2 cellular contexts compared by ENCODE assay signal in the genomic region with DNA sequence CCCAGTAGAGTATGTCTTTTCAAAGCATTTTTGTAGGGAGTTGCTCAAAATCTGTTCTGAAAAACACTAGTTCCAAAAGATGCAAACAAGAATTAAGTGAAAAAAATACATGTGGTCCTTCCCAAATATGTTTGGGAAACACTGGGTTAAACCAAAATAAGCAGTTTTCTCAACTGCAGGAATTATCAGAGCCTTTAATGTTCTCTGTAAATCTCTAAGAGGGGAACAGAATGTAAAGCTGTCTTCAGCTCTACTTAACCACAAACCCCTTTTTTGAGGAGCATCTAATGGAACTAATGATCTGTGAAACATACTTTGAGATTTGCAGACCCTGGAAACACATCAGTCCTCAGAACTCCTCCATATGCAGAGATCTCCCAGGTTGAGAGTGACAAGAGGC.
A peak's percentile ranks its signal among the peaks of the same experiment; 100 is the strongest.
TF ChIP-seq lines count a peak whose summit lies in the region.

No MANE protein-coding gene starts in this region.

TF ChIP-seq in liver, 16 proteins besides CTCF, POLR2A, EP300 and RAD21 (continued from another document):
- TF ChIP-seq ZBTB33 (IDR thresholded peaks at IDR 0.05) (no peak), ATF3 (IDR thresholded peaks at IDR 0.05) (no peak), FOXA1 (IDR thresholded peaks at IDR 0.05) (no peak)
- TF ChIP-seq, protein P1, sequence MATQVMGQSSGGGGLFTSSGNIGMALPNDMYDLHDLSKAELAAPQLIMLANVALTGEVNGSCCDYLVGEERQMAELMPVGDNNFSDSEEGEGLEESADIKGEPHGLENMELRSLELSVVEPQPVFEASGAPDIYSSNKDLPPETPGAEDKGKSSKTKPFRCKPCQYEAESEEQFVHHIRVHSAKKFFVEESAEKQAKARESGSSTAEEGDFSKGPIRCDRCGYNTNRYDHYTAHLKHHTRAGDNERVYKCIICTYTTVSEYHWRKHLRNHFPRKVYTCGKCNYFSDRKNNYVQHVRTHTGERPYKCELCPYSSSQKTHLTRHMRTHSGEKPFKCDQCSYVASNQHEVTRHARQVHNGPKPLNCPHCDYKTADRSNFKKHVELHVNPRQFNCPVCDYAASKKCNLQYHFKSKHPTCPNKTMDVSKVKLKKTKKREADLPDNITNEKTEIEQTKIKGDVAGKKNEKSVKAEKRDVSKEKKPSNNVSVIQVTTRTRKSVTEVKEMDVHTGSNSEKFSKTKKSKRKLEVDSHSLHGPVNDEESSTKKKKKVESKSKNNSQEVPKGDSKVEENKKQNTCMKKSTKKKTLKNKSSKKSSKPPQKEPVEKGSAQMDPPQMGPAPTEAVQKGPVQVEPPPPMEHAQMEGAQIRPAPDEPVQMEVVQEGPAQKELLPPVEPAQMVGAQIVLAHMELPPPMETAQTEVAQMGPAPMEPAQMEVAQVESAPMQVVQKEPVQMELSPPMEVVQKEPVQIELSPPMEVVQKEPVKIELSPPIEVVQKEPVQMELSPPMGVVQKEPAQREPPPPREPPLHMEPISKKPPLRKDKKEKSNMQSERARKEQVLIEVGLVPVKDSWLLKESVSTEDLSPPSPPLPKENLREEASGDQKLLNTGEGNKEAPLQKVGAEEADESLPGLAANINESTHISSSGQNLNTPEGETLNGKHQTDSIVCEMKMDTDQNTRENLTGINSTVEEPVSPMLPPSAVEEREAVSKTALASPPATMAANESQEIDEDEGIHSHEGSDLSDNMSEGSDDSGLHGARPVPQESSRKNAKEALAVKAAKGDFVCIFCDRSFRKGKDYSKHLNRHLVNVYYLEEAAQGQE (IDR thresholded peaks at IDR 0.05): no peak
- TF ChIP-seq, protein P2, sequence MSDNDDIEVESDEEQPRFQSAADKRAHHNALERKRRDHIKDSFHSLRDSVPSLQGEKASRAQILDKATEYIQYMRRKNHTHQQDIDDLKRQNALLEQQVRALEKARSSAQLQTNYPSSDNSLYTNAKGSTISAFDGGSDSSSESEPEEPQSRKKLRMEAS (IDR thresholded peaks at IDR 0.05): no peak

TF ChIP-seq in K562, 482 proteins besides CTCF, POLR2A, EP300 and RAD21 (continued from another document):
- TF ChIP-seq RBBP5 (IDR thresholded peaks at IDR 0.05; ENCODE audit: borderline replicate concordance, insufficient read depth, low read length, poor library complexity, severe bottlenecking) (no peak), ZNF395 (CRISPR knock-in tag; IDR thresholded peaks at IDR 0.05) (no peak), ID3 (CRISPR knock-in tag; IDR thresholded peaks at IDR 0.05) (no peak), ID3 (tag; IDR thresholded peaks at IDR 0.05) (no peak), SRSF9 (IDR thresholded peaks at IDR 0.05; ENCODE audit: borderline replicate concordance, low read depth, low read length) (no peak), NONO (IDR thresholded peaks at IDR 0.05; ENCODE audit: low read depth in 2 of 2, low read length in 1 of 2) (no peak), ZNF224 (CRISPR knock-in tag; IDR thresholded peaks at IDR 0.05) (no peak), ILF3 (IDR thresholded peaks at IDR 0.05; ENCODE audit: borderline replicate concordance) (no peak), RBM25 (IDR thresholded peaks at IDR 0.05; ENCODE audit: low read depth, low read length, severe bottlenecking) (peak; percentile 29)
- TF ChIP-seq, protein P3, sequence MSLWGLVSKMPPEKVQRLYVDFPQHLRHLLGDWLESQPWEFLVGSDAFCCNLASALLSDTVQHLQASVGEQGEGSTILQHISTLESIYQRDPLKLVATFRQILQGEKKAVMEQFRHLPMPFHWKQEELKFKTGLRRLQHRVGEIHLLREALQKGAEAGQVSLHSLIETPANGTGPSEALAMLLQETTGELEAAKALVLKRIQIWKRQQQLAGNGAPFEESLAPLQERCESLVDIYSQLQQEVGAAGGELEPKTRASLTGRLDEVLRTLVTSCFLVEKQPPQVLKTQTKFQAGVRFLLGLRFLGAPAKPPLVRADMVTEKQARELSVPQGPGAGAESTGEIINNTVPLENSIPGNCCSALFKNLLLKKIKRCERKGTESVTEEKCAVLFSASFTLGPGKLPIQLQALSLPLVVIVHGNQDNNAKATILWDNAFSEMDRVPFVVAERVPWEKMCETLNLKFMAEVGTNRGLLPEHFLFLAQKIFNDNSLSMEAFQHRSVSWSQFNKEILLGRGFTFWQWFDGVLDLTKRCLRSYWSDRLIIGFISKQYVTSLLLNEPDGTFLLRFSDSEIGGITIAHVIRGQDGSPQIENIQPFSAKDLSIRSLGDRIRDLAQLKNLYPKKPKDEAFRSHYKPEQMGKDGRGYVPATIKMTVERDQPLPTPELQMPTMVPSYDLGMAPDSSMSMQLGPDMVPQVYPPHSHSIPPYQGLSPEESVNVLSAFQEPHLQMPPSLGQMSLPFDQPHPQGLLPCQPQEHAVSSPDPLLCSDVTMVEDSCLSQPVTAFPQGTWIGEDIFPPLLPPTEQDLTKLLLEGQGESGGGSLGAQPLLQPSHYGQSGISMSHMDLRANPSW (CRISPR knock-in tag; IDR thresholded peaks at IDR 0.05): no peak
